Comparison of ENCODE assay signal across 22 cellular contexts in genomic region chr18:13796515-13796914, GRCh38. TPM values are rescaled to one million over a fixed set of nuclear protein-coding genes. Genes with fewer than 3 reads are reported as not detected.
"Had no signal": no experiment of that assay in that cellular context is flagged by ENCODE, and none has a peak within 500 bp of the region (broad histone marks: within the 10 kb centered on the region; RNA-seq: fewer than 3 reads in every experiment).

No MANE protein-coding gene starts in this region.

- H3K27me3 ChIP-seq: colonic mucosa, testis had no signal

- H3K27ac ChIP-seq: adrenal gland, colonic mucosa, esophagus squamous epithelium, stomach, testis had no signal

- ATAC-seq: activated CD4-positive, alpha-beta T cell treated with anti-CD3 and anti-CD28 coated beads for 36 hours; activated CD8-positive, alpha-beta memory T cell treated with anti-CD3 and anti-CD28 coated beads, Interleukin-2, amount 10 ng/mL, durations not matched to agents 7 days and 5 days; left ventricle myocardium superior had no signal

- H3K36me3 ChIP-seq: adrenal gland, colonic mucosa, esophagus squamous epithelium, stomach had no signal

- H3K27ac Mint-ChIP-seq: activated CD4-positive, alpha-beta memory T cell treated with anti-CD3 and anti-CD28 coated beads for 36 hours; activated CD4-positive, alpha-beta T cell treated with anti-CD3 and anti-CD28 coated beads for 36 hours; activated CD8-positive, alpha-beta memory T cell treated with anti-CD3 and anti-CD28 coated beads, Interleukin-2, amount 10 ng/mL, durations not matched to agents 7 days and 5 days; activated naive CD4-positive, alpha-beta T cell treated with anti-CD3 and anti-CD28 coated beads, Interleukin-2, amount 50 U/mL, for 24 hours; nephron had no signal

- H3K9me3 Mint-ChIP-seq: activated CD4-positive, alpha-beta memory T cell treated with anti-CD3 and anti-CD28 coated beads for 36 hours; activated naive CD4-positive, alpha-beta T cell treated with anti-CD3 and anti-CD28 coated beads, Interleukin-2, amount 50 U/mL, for 24 hours; nephron had no signal

- H3K36me3 Mint-ChIP-seq: activated CD4-positive, alpha-beta memory T cell treated with anti-CD3 and anti-CD28 coated beads for 36 hours; activated CD8-positive, alpha-beta memory T cell treated with anti-CD3 and anti-CD28 coated beads, Interleukin-2, amount 10 ng/mL, durations not matched to agents 7 days and 5 days; activated naive CD4-positive, alpha-beta T cell treated with anti-CD3 and anti-CD28 coated beads, Interleukin-2, amount 50 U/mL, for 24 hours had no signal

- H3K4me3 Mint-ChIP-seq: activated CD4-positive, alpha-beta memory T cell treated with anti-CD3 and anti-CD28 coated beads for 36 hours; activated CD4-positive, alpha-beta T cell treated with anti-CD3 and anti-CD28 coated beads for 36 hours; activated CD8-positive, alpha-beta memory T cell treated with anti-CD3 and anti-CD28 coated beads, Interleukin-2, amount 10 ng/mL, durations not matched to agents 7 days and 5 days; activated naive CD4-positive, alpha-beta T cell treated with anti-CD3 and anti-CD28 coated beads, Interleukin-2, amount 50 U/mL, for 24 hours; nephron had no signal

- H3K9me3 ChIP-seq: adrenal gland, colonic mucosa, esophagus squamous epithelium, stomach, testis had no signal

- DNase-seq: activated CD4-positive, alpha-beta memory T cell treated with anti-CD3 and anti-CD28 coated beads for 36 hours; activated CD4-positive, alpha-beta T cell treated with anti-CD3 and anti-CD28 coated beads for 36 hours; activated CD8-positive, alpha-beta memory T cell treated with anti-CD3 and anti-CD28 coated beads, Interleukin-2, amount 10 ng/mL, durations not matched to agents 7 days and 5 days; activated T-cell treated with anti-CD3 and anti-CD28 coated beads, Interleukin-2, amount 50 U/mL, for 1 hour; adrenal gland; caudate nucleus; colonic mucosa; esophagus squamous epithelium; hippocampal formation; left ventricle myocardium superior; mesendoderm; occipital lobe; stomach; testis had no signal

- H3K4me3 ChIP-seq: adrenal gland, colonic mucosa, esophagus squamous epithelium, stomach, testis had no signal

- H3K4me1 ChIP-seq: adrenal gland, testis had no signal

RNA-seq across cellular contexts. Expression of gene MC5R, which starts 27.4 kb away (rescaled TPM):
- total RNA-seq: activated CD4-positive, alpha-beta memory T cell treated with anti-CD3 and anti-CD28 coated beads for 36 hours; activated CD4-positive, alpha-beta T cell treated with anti-CD3 and anti-CD28 coated beads for 36 hours; colonic mucosa; fibroblast of villous mesenchyme; glomerular endothelial cell; kidney epithelial cell; left ventricle myocardium superior; posterior vena cava; stomach; T-helper 1 cell treated with Interleukin-12 subunit alpha and Interleukin-12 subunit beta and Interleukin-4 antibody, amounts not matched to agents 30 ng/mL and 1 ng/mL, for 36 hours; ureter had no signal
- polyA plus RNA-seq: stomach had no signal
